1 cellular context compared by ENCODE assay signal in genomic region chr13:36999054-36999927, GRCh38.
TF ChIP-seq lines count a peak whose summit lies in the region.

A gene with protein sequence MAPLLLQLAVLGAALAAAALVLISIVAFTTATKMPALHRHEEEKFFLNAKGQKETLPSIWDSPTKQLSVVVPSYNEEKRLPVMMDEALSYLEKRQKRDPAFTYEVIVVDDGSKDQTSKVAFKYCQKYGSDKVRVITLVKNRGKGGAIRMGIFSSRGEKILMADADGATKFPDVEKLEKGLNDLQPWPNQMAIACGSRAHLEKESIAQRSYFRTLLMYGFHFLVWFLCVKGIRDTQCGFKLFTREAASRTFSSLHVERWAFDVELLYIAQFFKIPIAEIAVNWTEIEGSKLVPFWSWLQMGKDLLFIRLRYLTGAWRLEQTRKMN (minus strand): TSS chr13:36999340. CDS start chr13:36999300, 40 bp downstream.

TF ChIP-seq in HepG2, 621 proteins besides CTCF, POLR2A, EP300 and RAD21 (continued from another document and continues in another):
- TF ChIP-seq PRDM10 (CRISPR knock-in tag; IDR thresholded peaks at IDR 0.05; ENCODE audit: low read depth) (no peak), GZF1 (CRISPR knock-in tag; IDR thresholded peaks at IDR 0.05) (no peak), MIER3 (CRISPR knock-in tag; IDR thresholded peaks at IDR 0.05; ENCODE audit: borderline replicate concordance) (no peak), ONECUT2 (CRISPR knock-in tag; IDR thresholded peaks at IDR 0.05) (no peak), ZNF496 (CRISPR knock-in tag; IDR thresholded peaks at IDR 0.05; ENCODE audit: insufficient replicate concordance) (no peak), PTBP1 (IDR thresholded peaks at IDR 0.05; ENCODE audit: low read depth, low read length, poor library complexity, severe bottlenecking) (no peak), NONO (IDR thresholded peaks at IDR 0.05) (no peak), NONO (CRISPR knock-in tag; conservative IDR thresholded peaks at IDR 0.05) (peak; percentile 92), KLF13 (CRISPR knock-in tag; IDR thresholded peaks at IDR 0.05) (no peak), FOSL1 (CRISPR knock-in tag; IDR thresholded peaks at IDR 0.05; ENCODE audit: borderline replicate concordance) (no peak), SCMH1 (CRISPR knock-in tag; IDR thresholded peaks at IDR 0.05; ENCODE audit: borderline replicate concordance) (no peak), PAX8 (CRISPR knock-in tag; IDR thresholded peaks at IDR 0.05; ENCODE audit: borderline replicate concordance) (no peak), CCDC6 (CRISPR knock-in tag; IDR thresholded peaks at IDR 0.05) (peak; percentile 45; the same call in 1 of the 2 replicates), ZNF543 (CRISPR knock-in tag; IDR thresholded peaks at IDR 0.05) (no peak), ARNT2 (CRISPR knock-in tag; IDR thresholded peaks at IDR 0.05; ENCODE audit: low read depth) (peak; percentile 94), DZIP1 (CRISPR knock-in tag; IDR thresholded peaks at IDR 0.05) (peak; percentile 27; the same call in 1 of the 2 replicates), RBM22 (optimal IDR thresholded peaks at IDR 0.05; ENCODE audit: low read length) (no peak), SUZ12 (IDR thresholded peaks at IDR 0.05; ENCODE audit: low read depth, low read length) (no peak), PAWR (CRISPR knock-in tag; IDR thresholded peaks at IDR 0.05; ENCODE audit: borderline replicate concordance) (no peak), ZNF138 (CRISPR knock-in tag; IDR thresholded peaks at IDR 0.05; ENCODE audit: low read depth) (no peak), ZNF44 (CRISPR knock-in tag; IDR thresholded peaks at IDR 0.05) (no peak), FOXC1 (CRISPR knock-in tag; IDR thresholded peaks at IDR 0.05; ENCODE audit: borderline replicate concordance) (peak; percentile 69; the same call in 1 of the 2 replicates), ZNF510 (CRISPR knock-in tag; IDR thresholded peaks at IDR 0.05; ENCODE audit: low read depth) (no peak), RBAK (CRISPR knock-in tag; IDR thresholded peaks at IDR 0.05) (no peak), RFX5 (IDR thresholded peaks at IDR 0.05; ENCODE audit: low read depth, low read length) (no peak), ZNF30 (CRISPR knock-in tag; IDR thresholded peaks at IDR 0.05) (no peak), GATAD1 (CRISPR knock-in tag; IDR thresholded peaks at IDR 0.05) (peak; percentile 91), CENPX (CRISPR knock-in tag; IDR thresholded peaks at IDR 0.05) (no peak), ZBTB20 (CRISPR knock-in tag; IDR thresholded peaks at IDR 0.05; ENCODE audit: borderline replicate concordance, low read depth) (no peak), MLLT10 (CRISPR knock-in tag; IDR thresholded peaks at IDR 0.05) (no peak), ZBED4 (CRISPR knock-in tag; IDR thresholded peaks at IDR 0.05; ENCODE audit: borderline replicate concordance) (peak; percentile 79; the same call in 1 of the 2 replicates), SP1 (IDR thresholded peaks at IDR 0.05) (no peak), SP1 (CRISPR knock-in tag; IDR thresholded peaks at IDR 0.05) (no peak), ZNF570 (CRISPR knock-in tag; IDR thresholded peaks at IDR 0.05; ENCODE audit: borderline replicate concordance) (no peak), ZNF530 (CRISPR knock-in tag; IDR thresholded peaks at IDR 0.05; ENCODE audit: low read depth) (no peak), ZNF567 (CRISPR knock-in tag; IDR thresholded peaks at IDR 0.05; ENCODE audit: borderline replicate concordance) (no peak; the same call in 1 of the 2 replicates), PLRG1 (conservative IDR thresholded peaks at IDR 0.05) (no peak), ZNF335 (CRISPR knock-in tag; IDR thresholded peaks at IDR 0.05) (0 out of 2 replicates have a peak, but pooled peaks have one; percentile 17), MXI1 (IDR thresholded peaks at IDR 0.05; ENCODE audit: borderline replicate concordance, low read depth, low read length) (peak; percentile 81; the same call in 1 of the 3 replicates), ZNF3 (CRISPR knock-in tag; IDR thresholded peaks at IDR 0.05) (no peak), ZNF354B (CRISPR knock-in tag; IDR thresholded peaks at IDR 0.05) (no peak), DNMT3B (CRISPR knock-in tag; conservative IDR thresholded peaks at IDR 0.05) (no peak), KLF16 (CRISPR knock-in tag; IDR thresholded peaks at IDR 0.05) (peak in 1 of 2 experiments; percentile 52; a peak in 1 of 4 replicates), XBP1 (CRISPR knock-in tag; IDR thresholded peaks at IDR 0.05) (no peak), ZNF33A (CRISPR knock-in tag; IDR thresholded peaks at IDR 0.05; ENCODE audit: borderline replicate concordance) (no peak), BCL6 (CRISPR knock-in tag; IDR thresholded peaks at IDR 0.05) (no peak)
- TF ChIP-seq, protein P1, sequence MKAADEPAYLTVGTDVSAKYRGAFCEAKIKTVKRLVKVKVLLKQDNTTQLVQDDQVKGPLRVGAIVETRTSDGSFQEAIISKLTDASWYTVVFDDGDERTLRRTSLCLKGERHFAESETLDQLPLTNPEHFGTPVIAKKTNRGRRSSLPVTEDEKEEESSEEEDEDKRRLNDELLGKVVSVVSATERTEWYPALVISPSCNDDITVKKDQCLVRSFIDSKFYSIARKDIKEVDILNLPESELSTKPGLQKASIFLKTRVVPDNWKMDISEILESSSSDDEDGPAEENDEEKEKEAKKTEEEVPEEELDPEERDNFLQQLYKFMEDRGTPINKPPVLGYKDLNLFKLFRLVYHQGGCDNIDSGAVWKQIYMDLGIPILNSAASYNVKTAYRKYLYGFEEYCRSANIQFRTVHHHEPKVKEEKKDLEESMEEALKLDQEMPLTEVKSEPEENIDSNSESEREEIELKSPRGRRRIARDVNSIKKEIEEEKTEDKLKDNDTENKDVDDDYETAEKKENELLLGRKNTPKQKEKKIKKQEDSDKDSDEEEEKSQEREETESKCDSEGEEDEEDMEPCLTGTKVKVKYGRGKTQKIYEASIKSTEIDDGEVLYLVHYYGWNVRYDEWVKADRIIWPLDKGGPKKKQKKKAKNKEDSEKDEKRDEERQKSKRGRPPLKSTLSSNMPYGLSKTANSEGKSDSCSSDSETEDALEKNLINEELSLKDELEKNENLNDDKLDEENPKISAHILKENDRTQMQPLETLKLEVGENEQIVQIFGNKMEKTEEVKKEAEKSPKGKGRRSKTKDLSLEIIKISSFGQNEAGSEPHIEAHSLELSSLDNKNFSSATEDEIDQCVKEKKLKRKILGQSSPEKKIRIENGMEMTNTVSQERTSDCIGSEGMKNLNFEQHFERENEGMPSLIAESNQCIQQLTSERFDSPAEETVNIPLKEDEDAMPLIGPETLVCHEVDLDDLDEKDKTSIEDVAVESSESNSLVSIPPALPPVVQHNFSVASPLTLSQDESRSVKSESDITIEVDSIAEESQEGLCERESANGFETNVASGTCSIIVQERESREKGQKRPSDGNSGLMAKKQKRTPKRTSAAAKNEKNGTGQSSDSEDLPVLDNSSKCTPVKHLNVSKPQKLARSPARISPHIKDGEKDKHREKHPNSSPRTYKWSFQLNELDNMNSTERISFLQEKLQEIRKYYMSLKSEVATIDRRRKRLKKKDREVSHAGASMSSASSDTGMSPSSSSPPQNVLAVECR (CRISPR knock-in tag; IDR thresholded peaks at IDR 0.05; ENCODE audit: borderline replicate concordance) = peak; percentile 87
- TF ChIP-seq, protein P2, sequence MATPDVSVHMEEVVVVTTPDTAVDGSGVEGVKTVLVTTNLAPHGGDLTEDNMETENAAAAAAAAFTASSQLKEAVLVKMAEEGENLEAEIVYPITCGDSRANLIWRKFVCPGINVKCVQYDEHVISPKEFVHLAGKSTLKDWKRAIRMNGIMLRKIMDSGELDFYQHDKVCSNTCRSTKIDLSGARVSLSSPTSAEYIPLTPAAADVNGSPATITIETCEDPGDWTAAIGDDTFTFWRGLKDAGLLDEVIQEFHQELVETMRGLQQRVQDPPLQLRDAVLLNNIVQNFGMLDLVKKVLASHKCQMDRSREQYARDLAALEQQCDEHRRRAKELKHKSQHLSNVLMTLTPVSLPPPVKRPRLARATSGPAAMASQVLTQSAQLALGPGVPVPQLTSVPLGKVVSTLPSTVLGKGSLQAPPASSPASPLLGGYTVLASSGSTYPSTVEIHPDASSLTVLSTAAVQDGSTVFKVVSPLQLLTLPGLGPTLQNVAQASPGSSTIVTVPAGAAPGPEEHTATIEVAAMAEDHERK (CRISPR knock-in tag; IDR thresholded peaks at IDR 0.05; ENCODE audit: low read depth) = no peak
- TF ChIP-seq, protein P3, sequence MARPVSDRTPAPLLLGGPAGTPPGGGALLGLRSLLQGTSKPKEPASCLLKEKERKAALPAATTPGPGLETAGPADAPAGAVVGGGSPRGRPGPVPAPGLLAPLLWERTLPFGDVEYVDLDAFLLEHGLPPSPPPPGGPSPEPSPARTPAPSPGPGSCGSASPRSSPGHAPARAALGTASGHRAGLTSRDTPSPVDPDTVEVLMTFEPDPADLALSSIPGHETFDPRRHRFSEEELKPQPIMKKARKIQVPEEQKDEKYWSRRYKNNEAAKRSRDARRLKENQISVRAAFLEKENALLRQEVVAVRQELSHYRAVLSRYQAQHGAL (CRISPR knock-in tag; IDR thresholded peaks at IDR 0.05; ENCODE audit: not compliant biosample characterization) = no peak
